ENCODE assay signal across 8 cellular contexts in the genomic region with DNA sequence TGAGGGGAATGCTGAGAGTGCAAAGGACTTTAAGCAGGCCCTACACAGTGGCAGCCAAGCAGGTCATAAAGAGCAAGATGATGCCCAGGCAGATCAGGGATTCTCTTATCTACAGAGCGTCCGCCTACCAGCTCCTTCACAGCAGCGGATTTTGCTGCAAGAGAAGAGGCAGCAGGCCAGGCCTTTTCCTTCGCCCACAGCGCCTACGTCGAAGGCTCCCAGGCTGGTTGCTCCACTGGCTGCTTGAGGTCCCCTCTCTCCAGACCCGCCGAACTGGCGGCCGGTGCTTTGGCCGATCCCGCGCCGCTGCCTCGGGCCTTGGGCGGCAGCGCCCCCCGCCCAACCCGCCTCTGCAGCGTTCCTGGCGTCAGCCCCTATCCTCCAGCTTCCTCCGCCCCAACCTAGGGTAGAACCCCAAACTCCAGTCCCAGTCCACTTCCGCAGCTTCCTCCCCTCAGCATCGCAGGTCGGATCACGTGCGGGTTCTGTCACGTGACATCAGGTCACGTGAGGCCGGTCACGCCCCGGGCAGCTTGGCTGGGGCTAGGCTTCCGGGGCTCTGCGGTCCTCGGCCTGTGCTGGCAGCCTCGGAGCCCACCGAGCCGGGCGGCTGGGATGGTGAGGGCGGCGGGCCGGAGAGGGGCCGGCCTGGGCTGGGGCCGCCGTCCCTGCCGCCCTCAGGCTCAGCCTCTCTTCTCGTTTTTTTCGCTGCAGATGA. TPM values are rescaled to one million over a fixed set of nuclear protein-coding genes. Genes with fewer than 3 reads are reported as not detected.
A peak's percentile ranks its signal among the peaks of the same experiment; 100 is the strongest.
DNase-seq lines count a peak whose midpoint lies in the region; ATAC-seq and TF ChIP-seq lines count a peak whose summit lies in the region.
"Not testable (repeated sequence)": the region's sequence is repeated elsewhere in the genome, so short reads cannot be mapped to it uniquely, and the experiment has no call there.

A gene with protein sequence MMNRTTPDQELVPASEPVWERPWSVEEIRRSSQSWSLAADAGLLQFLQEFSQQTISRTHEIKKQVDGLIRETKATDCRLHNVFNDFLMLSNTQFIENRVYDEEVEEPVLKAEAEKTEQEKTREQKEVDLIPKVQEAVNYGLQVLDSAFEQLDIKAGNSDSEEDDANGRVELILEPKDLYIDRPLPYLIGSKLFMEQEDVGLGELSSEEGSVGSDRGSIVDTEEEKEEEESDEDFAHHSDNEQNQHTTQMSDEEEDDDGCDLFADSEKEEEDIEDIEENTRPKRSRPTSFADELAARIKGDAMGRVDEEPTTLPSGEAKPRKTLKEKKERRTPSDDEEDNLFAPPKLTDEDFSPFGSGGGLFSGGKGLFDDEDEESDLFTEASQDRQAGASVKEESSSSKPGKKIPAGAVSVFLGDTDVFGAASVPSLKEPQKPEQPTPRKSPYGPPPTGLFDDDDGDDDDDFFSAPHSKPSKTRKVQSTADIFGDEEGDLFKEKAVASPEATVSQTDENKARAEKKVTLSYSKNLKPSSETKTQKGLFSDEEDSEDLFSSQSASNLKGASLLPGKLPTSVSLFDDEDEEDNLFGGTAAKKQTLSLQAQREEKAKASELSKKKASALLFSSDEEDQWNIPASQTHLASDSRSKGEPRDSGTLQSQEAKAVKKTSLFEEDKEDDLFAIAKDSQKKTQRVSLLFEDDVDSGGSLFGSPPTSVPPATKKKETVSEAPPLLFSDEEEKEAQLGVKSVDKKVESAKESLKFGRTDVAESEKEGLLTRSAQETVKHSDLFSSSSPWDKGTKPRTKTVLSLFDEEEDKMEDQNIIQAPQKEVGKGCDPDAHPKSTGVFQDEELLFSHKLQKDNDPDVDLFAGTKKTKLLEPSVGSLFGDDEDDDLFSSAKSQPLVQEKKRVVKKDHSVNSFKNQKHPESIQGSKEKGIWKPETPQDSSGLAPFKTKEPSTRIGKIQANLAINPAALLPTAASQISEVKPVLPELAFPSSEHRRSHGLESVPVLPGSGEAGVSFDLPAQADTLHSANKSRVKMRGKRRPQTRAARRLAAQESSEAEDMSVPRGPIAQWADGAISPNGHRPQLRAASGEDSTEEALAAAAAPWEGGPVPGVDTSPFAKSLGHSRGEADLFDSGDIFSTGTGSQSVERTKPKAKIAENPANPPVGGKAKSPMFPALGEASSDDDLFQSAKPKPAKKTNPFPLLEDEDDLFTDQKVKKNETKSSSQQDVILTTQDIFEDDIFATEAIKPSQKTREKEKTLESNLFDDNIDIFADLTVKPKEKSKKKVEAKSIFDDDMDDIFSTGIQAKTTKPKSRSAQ (N-terminal part only) (plus strand): TSS at position 564 of the 718 bp plus-strand sequence. CDS start 52 bp downstream, at position 616.

- TF ChIP-seq CTCF in BJ (IDR thresholded peaks at IDR 0.05; ENCODE audit: insufficient read depth, low read depth, low read length); coronary artery (IDR thresholded peaks at IDR 0.05): not testable (repeated sequence)

- H3K36me3 ChIP-seq in BJ (ENCODE audit: control insufficient read depth, insufficient read depth, low read length) = not testable (repeated sequence)

- ATAC-seq in GM19328 (IDR thresholded peaks at IDR 0.05; ENCODE audit: unreplicated experiment) (peak; percentile 90), HG03457 (IDR thresholded peaks at IDR 0.05; ENCODE audit: unreplicated experiment) (peak; percentile 89)

- DNase-seq in BJ (ENCODE audit: low read depth) = peak; percentile 7
- DNase-seq in NCI-H774 (lab: John Stamatoyannopoulos, UW) = peak; percentile 65
- peak; percentile 93 to 99 for DNase-seq in activated CD4-positive, alpha-beta T cell treated with anti-CD3 and anti-CD28 coated beads, Interleukin-2, amount 50 U/mL, for 24 hours (ENCODE audit: low read depth in 1 of 2, low spot score in 1 of 2)
- DNase-seq in coronary artery (ENCODE audit: low spot score) = peak; percentile 91
- DNase-seq in kidney tubule cell (ENCODE audit: low spot score) = peak; percentile 81
- DNase-seq in stimulated activated CD4-positive, alpha-beta T cell treated with anti-CD3 and anti-CD28 coated beads, Interleukin-1b, Interleukin-23, amount 100 ng/mL, for 1 hour (ENCODE audit: low read depth in 2 of 2) = peak; percentile 91 to 94

- CTCF ChIA-PET in BJ (lab: Yijun Ruan, JAX) = not testable (repeated sequence)

- H3K4me3 ChIP-seq in BJ (ENCODE audit: low read depth, low read length) (peak within 1 kb of the TSS; percentile 72), coronary artery (peak within 1 kb of the TSS; percentile 74)

- not testable (repeated sequence) for H3K27me3 ChIP-seq in BJ (ENCODE audit: control insufficient read depth, insufficient read depth, low read length)

- peak within 1 kb of the TSS; percentile 58 to 80 for H3K27ac ChIP-seq in coronary artery

- POLR2A ChIA-PET in BJ (lab: Charles Lee) = not testable (repeated sequence)

RNA-seq across cellular contexts. Expression of the gene that starts here (rescaled TPM):
- 19.4 and 26.0 TPM in 2 replicates for polyA plus RNA-seq in BJ (2011; rRNA removed)
- 16.9 and 19.0 TPM in 2 replicates for polyA minus RNA-seq in BJ (2011; rRNA and poly(A)+ RNA removed)

Comparison
In these comparisons a context has a peak if more than half of its experiments do, and no peak if none do; other contexts are left out.
1. Peak in every context shown above with its lines: DNase-seq, ATAC-seq, H3K4me3 ChIP-seq and H3K27ac ChIP-seq.
2. DNase-seq: peak in every context shown above with its lines; median percentile 96 in activated CD4-positive, alpha-beta T cell treated with anti-CD3 and anti-CD28 coated beads, Interleukin-2, amount 50 U/mL, for 24 hours; 92 in stimulated activated CD4-positive, alpha-beta T cell treated with anti-CD3 and anti-CD28 coated beads, Interleukin-1b, Interleukin-23, amount 100 ng/mL, for 1 hour; 91 in coronary artery; 81 in kidney tubule cell; 65 in NCI-H774; 7 in BJ.